ENCODE assay signal across 17 cellular contexts in genomic region chr4:145333786-145334185, GRCh38.
DNase-seq lines count a peak whose midpoint lies in the region; ATAC-seq and TF ChIP-seq lines count a peak whose summit lies in the region.
"Had no signal": no experiment of that assay in that cellular context is flagged by ENCODE, and none has a peak within 500 bp of the region (broad histone marks: within the 10 kb centered on the region; RNA-seq: fewer than 3 reads in every experiment).

No MANE protein-coding gene starts in this region.

- DNase-seq in DMS53 (lab: John Stamatoyannopoulos, UW) = peak; percentile 44
- peak; percentile 97 for DNase-seq in LNCaP clone FGC (ENCODE audit: low read depth)
- peak; percentile 56 for DNase-seq in mucosa of gallbladder (ENCODE audit: low spot score)
- DNase-seq in LoVo (ENCODE audit: low spot score) = no peak
- no peak for DNase-seq in NCI-H1105 treated with DMSO at 0.1 percent for 48 hours (lab: John Stamatoyannopoulos, UW)
- DNase-seq: GF-D8, H7, IMR-90, MM.1S, NCI-H1092, NCI-H146, NCI-H2227 treated with DMSO at 0.1 percent for 48 hours, SHP77 had no signal

- no peak for ATAC-seq in GM18868 (IDR thresholded peaks at IDR 0.05; ENCODE audit: unreplicated experiment)
- no peak for ATAC-seq in GM18502 (IDR thresholded peaks at IDR 0.05; ENCODE audit: poor library complexity, unreplicated experiment)

- peak overlapping the region; percentile 72 for H3K27ac ChIP-seq in VCaP
- H3K27ac ChIP-seq: SK-N-MC had no signal

- TF ChIP-seq CTCF in LNCaP clone FGC (IDR thresholded peaks at IDR 0.05; ENCODE audit: control insufficient read depth, extremely low read depth, insufficient read depth) (no peak), VCaP (conservative IDR thresholded peaks at IDR 0.05) (no peak)

- H3K4me3 ChIP-seq in LNCaP clone FGC (ENCODE audit: low read depth, low read length) = 0 out of 2 replicates have a peak overlapping the region, but pooled peaks have one; percentile 5
- H3K4me3 ChIP-seq: SK-N-MC had no signal

Comparison
In these comparisons a context has a peak if more than half of its experiments do, and no peak if none do; other contexts are left out.
1. DNase-seq: peak in DMS53 (single experiment), LNCaP clone FGC (single experiment) and mucosa of gallbladder (single experiment); none in LoVo (single experiment) and NCI-H1105 treated with DMSO at 0.1 percent for 48 hours (single experiment).